8 cellular contexts compared by ENCODE assay signal in genomic region chr14:76937181-76938091, GRCh38.
DNase-seq lines count a peak whose midpoint lies in the region; ATAC-seq and TF ChIP-seq lines count a peak whose summit lies in the region.

No MANE protein-coding gene starts in this region.

- no peaks in the 10 kb centered on the region for H3K9me3 ChIP-seq in BE2C

- ATAC-seq in HG03565 (IDR thresholded peaks at IDR 0.05; ENCODE audit: unreplicated experiment) (no peak), GM21619 (IDR thresholded peaks at IDR 0.05; ENCODE audit: unreplicated experiment) (no peak), HG02623 (IDR thresholded peaks at IDR 0.05; ENCODE audit: unreplicated experiment) (no peak)

- no peaks in the 10 kb centered on the region for H3K27me3 ChIP-seq in BE2C

- in situ Hi-C loops in KBM-7 (cut with MboI; ENCODE audit: low pct_unique_long_range_greater_than_20kb, low sequenced_read_pairs) = no loop called here

- TF ChIP-seq CTCF in BE2C (IDR thresholded peaks at IDR 0.05; ENCODE audit: low read depth, low read length) (no peak), mesothelial cell of epicardium (IDR thresholded peaks at IDR 0.05; ENCODE audit: unreplicated experiment) (no peak)

- DNase-seq in BE2C = peak; percentile 90
- DNase-seq in NCI-H2107 treated with DMSO at 0.1 percent for 48 hours (lab: John Stamatoyannopoulos, UW; ENCODE audit: unreplicated experiment) = peak; percentile 61
- DNase-seq in mesothelial cell of epicardium (ENCODE audit: low spot score in 2 of 2, unreplicated experiment in 2 of 2) = no peak
- no peak for DNase-seq in KBM-7

- peaks cover 37% of the 10 kb centered on the region for H3K4me1 ChIP-seq in BE2C

- peaks cover 48% of the 10 kb centered on the region for H3K4me1 Mint-ChIP-seq in mesothelial cell of epicardium

- peak overlapping the region; percentile 18; the same call in 1 of the 2 replicates for H3K4me3 ChIP-seq in BE2C (ENCODE audit: low read depth, low read length)

- no peaks in the 10 kb centered on the region for H3K36me3 ChIP-seq in BE2C

- H3K36me3 Mint-ChIP-seq in mesothelial cell of epicardium = no peaks in the 10 kb centered on the region

- H3K9me3 Mint-ChIP-seq in mesothelial cell of epicardium = no peaks in the 10 kb centered on the region

- H3K27ac Mint-ChIP-seq in mesothelial cell of epicardium = peak overlapping the region; percentile 82

- H3K27ac ChIP-seq in cingulate gyrus (ENCODE audit: low read depth, low read length) = peak overlapping the region; percentile 4

- no peak overlapping the region for H3K4me3 Mint-ChIP-seq in mesothelial cell of epicardium

- H3K27me3 Mint-ChIP-seq in mesothelial cell of epicardium (ENCODE audit: low read depth) = no peaks in the 10 kb centered on the region

Comparison
In these comparisons a context has a peak if more than half of its experiments do, and no peak if none do; other contexts are left out.
1. DNase-seq: peak in BE2C (single experiment) and NCI-H2107 treated with DMSO at 0.1 percent for 48 hours (single experiment); none in mesothelial cell of epicardium (0 of 2) and KBM-7 (single experiment).